Comparison of ENCODE assay signal across 10 cellular contexts in the genomic region with DNA sequence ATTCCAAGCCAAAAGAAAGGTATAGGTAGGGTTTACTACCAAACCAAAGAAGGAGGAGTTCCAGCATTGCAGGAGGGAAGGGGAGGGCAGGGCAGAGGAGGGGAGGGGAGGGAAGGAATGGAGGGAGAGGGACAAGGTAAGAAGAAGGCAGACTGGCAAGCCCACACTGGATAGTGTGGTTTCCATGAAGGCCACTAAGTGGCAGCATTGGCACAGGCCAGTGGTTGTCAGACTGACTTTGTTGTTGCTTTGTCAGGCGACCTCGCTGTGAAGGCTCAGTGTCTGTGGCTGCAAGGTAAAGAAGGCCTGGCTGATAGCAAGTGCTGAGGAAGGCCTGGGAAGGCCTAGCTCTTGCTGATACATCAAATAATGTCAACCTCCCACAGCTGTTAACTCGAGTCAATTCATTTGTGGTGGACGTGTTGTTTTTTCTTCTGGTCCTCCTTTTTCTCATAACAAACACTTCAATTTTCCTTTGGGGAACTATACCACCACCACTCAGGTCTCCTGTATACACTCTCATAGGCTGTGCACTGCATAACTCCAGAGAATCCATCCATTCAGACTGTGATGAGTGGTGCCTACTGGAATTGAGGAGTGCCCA. TPM values are rescaled to one million over a fixed set of nuclear protein-coding genes. Genes with fewer than 3 reads are reported as not detected.
DNase-seq lines count a peak whose midpoint lies in the region; ATAC-seq, FAIRE-seq and TF ChIP-seq lines count a peak whose summit lies in the region.
"Had no signal": no experiment of that assay in that cellular context is flagged by ENCODE, and none has a peak within 500 bp of the region (broad histone marks: within the 10 kb centered on the region; RNA-seq: fewer than 3 reads in every experiment).

No MANE protein-coding gene starts in this region.

- no peak for TF ChIP-seq POLR2A in H54 (IDR thresholded peaks at IDR 0.05; ENCODE audit: low read depth, low read length)

- ATAC-seq in naive B cell (ENCODE audit: low read depth in 2 of 2) (peak in 1 of 2 donors; percentile 41), thoracic aorta (ENCODE audit: insufficient number of reproducible peaks, low FRiP score, low read depth) (no peak), HG03139 (IDR thresholded peaks at IDR 0.05; ENCODE audit: unreplicated experiment) (no peak)

- no peaks in the 10 kb centered on the region for H3K36me3 ChIP-seq in thoracic aorta
- H3K36me3 ChIP-seq: HAP-1 had no signal

- TF ChIP-seq CTCF in epithelial cell of proximal tubule (conservative IDR thresholded peaks at IDR 0.05; ENCODE audit: low read depth, low read length) (peak; percentile 80), thoracic aorta (IDR thresholded peaks at IDR 0.05) (peak; percentile 17)

- H3K4me3 Mint-ChIP-seq in activated CD4-positive, alpha-beta memory T cell treated with anti-CD3 and anti-CD28 coated beads, Interleukin-2, amount 10 ng/mL, durations not matched to agents 7 days and 5 days = no peak overlapping the region
- H3K4me3 Mint-ChIP-seq in naive B cell = no peak overlapping the region
- H3K4me3 Mint-ChIP-seq: mesothelial cell of epicardium had no signal

- no peak overlapping the region for H3K27ac ChIP-seq in thoracic aorta

- DNase-seq in Ammon's horn (ENCODE audit: low spot score) (peak; percentile 75), H54 (ENCODE audit: insufficient read length, low spot score) (peak; percentile 28), NCI-H510A (lab: John Stamatoyannopoulos, UW) (peak; percentile 40), epithelial cell of proximal tubule (ENCODE audit: low read depth) (no peak), naive B cell (peak; percentile 29), thoracic aorta (ENCODE audit: low spot score) (no peak)
- DNase-seq in activated CD4-positive, alpha-beta memory T cell treated with anti-CD3 and anti-CD28 coated beads, Interleukin-2, amount 10 ng/mL, durations not matched to agents 7 days and 5 days = peak; percentile 72

- H3K36me3 Mint-ChIP-seq in activated CD4-positive, alpha-beta memory T cell treated with anti-CD3 and anti-CD28 coated beads, Interleukin-2, amount 10 ng/mL, durations not matched to agents 7 days and 5 days (ENCODE audit: low read depth) = no peaks in the 10 kb centered on the region
- H3K36me3 Mint-ChIP-seq in naive B cell = no peaks in the 10 kb centered on the region
- H3K36me3 Mint-ChIP-seq: mesothelial cell of epicardium had no signal

- CTCF ChIA-PET in activated CD4-positive, alpha-beta memory T cell treated with anti-CD3 and anti-CD28 coated beads, Interleukin-2, amount 10 ng/mL, durations not matched to agents 7 days and 5 days (lab: Charles Lee) = interaction anchor here (1.0 to 4.0 kb wide), 5 partner anchors 8 to 159 kb away, joined by 3 to 15 read pairs (median 4); a partner anchor contains a TSS

- FAIRE-seq in H54 (lab: Jason Lieb, UNC) = no peak

- peaks cover 32% of the 10 kb centered on the region for H3K27me3 Mint-ChIP-seq in activated CD4-positive, alpha-beta memory T cell treated with anti-CD3 and anti-CD28 coated beads, Interleukin-2, amount 10 ng/mL, durations not matched to agents 7 days and 5 days
- H3K27me3 Mint-ChIP-seq in naive B cell = peaks cover 19 to 43% (median 40%) of the 10 kb centered on the region in 3 donors

- H3K27me3 ChIP-seq in thoracic aorta (replicated peaks; ENCODE audit: insufficient read depth) = no peaks in the 10 kb centered on the region

- H3K4me1 Mint-ChIP-seq in activated CD4-positive, alpha-beta memory T cell treated with anti-CD3 and anti-CD28 coated beads, Interleukin-2, amount 10 ng/mL, durations not matched to agents 7 days and 5 days = peaks cover 4% of the 10 kb centered on the region
- no peaks in the 10 kb centered on the region for H3K4me1 Mint-ChIP-seq in naive B cell
- H3K4me1 Mint-ChIP-seq: mesothelial cell of epicardium had no signal

- H3K9me3 Mint-ChIP-seq in activated CD4-positive, alpha-beta memory T cell treated with anti-CD3 and anti-CD28 coated beads, Interleukin-2, amount 10 ng/mL, durations not matched to agents 7 days and 5 days = no peaks in the 10 kb centered on the region
- H3K9me3 Mint-ChIP-seq in naive B cell = peaks cover 0 to 2% (median 0%) of the 10 kb centered on the region in 7 donors
- H3K9me3 Mint-ChIP-seq: mesothelial cell of epicardium had no signal

- no peak overlapping the region for H3K27ac Mint-ChIP-seq in activated CD4-positive, alpha-beta memory T cell treated with anti-CD3 and anti-CD28 coated beads, Interleukin-2, amount 10 ng/mL, durations not matched to agents 7 days and 5 days
- no peak overlapping the region for H3K27ac Mint-ChIP-seq in naive B cell
- H3K27ac Mint-ChIP-seq: mesothelial cell of epicardium had no signal

- POLR2A ChIA-PET in activated CD4-positive, alpha-beta memory T cell treated with anti-CD3 and anti-CD28 coated beads, Interleukin-2, amount 10 ng/mL, durations not matched to agents 7 days and 5 days (lab: Charles Lee) = interaction anchor here (1.1 kb wide), 1 partner anchor 24 kb away, joined by 5 read pairs; no protein-coding TSS in a partner anchor

- no peaks in the 10 kb centered on the region for H3K9me3 ChIP-seq in thoracic aorta
- H3K9me3 ChIP-seq: HAP-1 had no signal

- H3K4me1 ChIP-seq in thoracic aorta (ENCODE audit: control insufficient read depth in 1 of 2, low read depth in 2 of 2) = no peaks in the 10 kb centered on the region
- H3K4me1 ChIP-seq: HAP-1 had no signal

- H3K4me3 ChIP-seq in epithelial cell of proximal tubule (ENCODE audit: low read depth, low read length) (no peak overlapping the region), thoracic aorta (no peak overlapping the region)
- H3K4me3 ChIP-seq: HAP-1 had no signal

RNA-seq across cellular contexts. Expression of a gene that starts 7.7 kb away (rescaled TPM):
- total RNA-seq in activated CD4-positive, alpha-beta memory T cell treated with anti-CD3 and anti-CD28 coated beads, Interleukin-2, amount 10 ng/mL, durations not matched to agents 7 days and 5 days = 1 to 10 TPM; 1.4 TPM
- total RNA-seq in epithelial cell of proximal tubule (1.9 and 2.2 TPM in 2 replicates), thoracic aorta (1 to 10 TPM in 1 of 2 donors, under 1 TPM in 1; 0.49 to 3.0 TPM)
- under 1 TPM in 2 of 6 donors, not detected in 4; 0.11 to 0.21 TPM for polyA plus RNA-seq in naive B cell (ENCODE audit: low read depth in 6 of 6)

RNA-seq across cellular contexts. Expression of a gene that starts 29.4 kb away (rescaled TPM):
- under 1 TPM in 1 of 2 experiments, not detected in 1; 0.15 TPM for total RNA-seq in activated CD4-positive, alpha-beta memory T cell treated with anti-CD3 and anti-CD28 coated beads, Interleukin-2, amount 10 ng/mL, durations not matched to agents 7 days and 5 days
- not detected in 2 replicates for total RNA-seq in epithelial cell of proximal tubule
- polyA plus RNA-seq in naive B cell (ENCODE audit: low read depth in 6 of 6) = not detected
- total RNA-seq in thoracic aorta = not detected
- total RNA-seq: mesothelial cell of epicardium had no signal

Comparison
In these comparisons a context has a peak if more than half of its experiments do, and no peak if none do; other contexts are left out.
1. DNase-seq: peak in Ammon's horn (single experiment), H54 (single experiment), NCI-H510A (single experiment), activated CD4-positive, alpha-beta memory T cell treated with anti-CD3 and anti-CD28 coated beads, Interleukin-2, amount 10 ng/mL, durations not matched to agents 7 days and 5 days (single experiment) and naive B cell (single experiment); none in epithelial cell of proximal tubule (single experiment) and thoracic aorta (single experiment).